In the genomic region with DNA sequence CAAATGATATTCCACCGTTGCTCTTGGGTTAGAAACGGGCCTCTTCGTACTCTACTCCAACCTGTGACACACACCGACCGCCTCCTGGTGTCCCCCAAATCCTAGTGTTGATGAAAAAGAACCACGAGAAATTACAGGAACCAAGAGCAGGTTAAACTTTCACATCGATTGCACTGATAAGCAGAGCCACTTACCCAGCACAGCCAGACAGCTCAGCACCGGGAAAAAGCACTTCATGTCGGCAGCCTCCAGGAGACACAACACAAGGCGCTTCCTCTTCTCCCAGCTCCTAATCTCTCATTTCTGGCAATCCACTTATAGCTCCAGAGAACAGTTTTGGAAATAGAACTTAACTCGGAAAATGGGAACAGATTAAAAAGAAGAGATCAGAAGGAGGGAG, we compare ENCODE assay signal across 10 cellular contexts. TPM values are rescaled to one million over a fixed set of nuclear protein-coding genes. Genes with fewer than 3 reads are reported as not detected.
DNase-seq lines count a peak whose midpoint lies in the region; ATAC-seq and TF ChIP-seq lines count a peak whose summit lies in the region.
"Had no signal": no experiment of that assay in that cellular context is flagged by ENCODE, and none has a peak within 500 bp of the region (broad histone marks: within the 10 kb centered on the region; RNA-seq: fewer than 3 reads in every experiment).

No MANE protein-coding gene starts in this region.

- H3K27ac ChIP-seq in breast epithelium (no peak overlapping the region), vagina (no peak overlapping the region)

- no peaks in the 10 kb centered on the region for H3K9me3 Mint-ChIP-seq in stimulated activated naive CD8-positive, alpha-beta T cell treated with anti-CD3 and anti-CD28 coated beads, Interleukin-15, Interleukin-2, amounts not matched to agents 100 ng/mL and 50 ng/mL, for 24 hours
- no peaks in the 10 kb centered on the region for H3K9me3 Mint-ChIP-seq in stimulated activated naive CD8-positive, alpha-beta T cell treated with anti-CD3 and anti-CD28 coated beads, Interleukin-15, amount 100 ng/mL, for 72 hours

- no peaks in the 10 kb centered on the region for H3K36me3 Mint-ChIP-seq in stimulated activated naive CD8-positive, alpha-beta T cell treated with anti-CD3 and anti-CD28 coated beads, Interleukin-15, Interleukin-2, amounts not matched to agents 100 ng/mL and 50 ng/mL, for 24 hours (ENCODE audit: low read depth)

- no peaks in the 10 kb centered on the region for H3K27me3 ChIP-seq in breast epithelium
- H3K27me3 ChIP-seq in vagina = no peaks in the 10 kb centered on the region

- H3K27ac Mint-ChIP-seq in stimulated activated naive CD8-positive, alpha-beta T cell treated with anti-CD3 and anti-CD28 coated beads, Interleukin-15, Interleukin-2, amounts not matched to agents 100 ng/mL and 50 ng/mL, for 24 hours = no peak overlapping the region
- no peak overlapping the region for H3K27ac Mint-ChIP-seq in stimulated activated naive CD8-positive, alpha-beta T cell treated with anti-CD3 and anti-CD28 coated beads, Interleukin-15, amount 100 ng/mL, for 72 hours

- no peaks in the 10 kb centered on the region for H3K4me1 ChIP-seq in breast epithelium
- peaks cover 11% of the 10 kb centered on the region for H3K4me1 ChIP-seq in mucosa of descending colon (ENCODE audit: low read depth)
- H3K4me1 ChIP-seq in vagina = peaks cover 13% of the 10 kb centered on the region

- no peaks in the 10 kb centered on the region for H3K9me3 ChIP-seq in breast epithelium
- no peaks in the 10 kb centered on the region for H3K9me3 ChIP-seq in mucosa of descending colon
- H3K9me3 ChIP-seq in vagina = no peaks in the 10 kb centered on the region
- H3K9me3 ChIP-seq: MG63 had no signal

- H3K4me3 ChIP-seq in breast epithelium (peak overlapping the region; percentile 56 to 85 (median 73)), mucosa of descending colon (no peak overlapping the region), vagina (peak overlapping the region; percentile 64 to 73)

- H3K36me3 ChIP-seq in breast epithelium = no peaks in the 10 kb centered on the region
- no peaks in the 10 kb centered on the region for H3K36me3 ChIP-seq in mucosa of descending colon (ENCODE audit: low read depth)
- no peaks in the 10 kb centered on the region for H3K36me3 ChIP-seq in vagina
- H3K36me3 ChIP-seq: MG63 had no signal

- peaks cover 69% of the 10 kb centered on the region for H3K27me3 Mint-ChIP-seq in stimulated activated naive CD8-positive, alpha-beta T cell treated with anti-CD3 and anti-CD28 coated beads, Interleukin-15, Interleukin-2, amounts not matched to agents 100 ng/mL and 50 ng/mL, for 24 hours
- peaks cover 78% of the 10 kb centered on the region for H3K27me3 Mint-ChIP-seq in stimulated activated naive CD8-positive, alpha-beta T cell treated with anti-CD3 and anti-CD28 coated beads, Interleukin-15, amount 100 ng/mL, for 72 hours

- no peak for ATAC-seq in stimulated activated naive CD8-positive, alpha-beta T cell treated with anti-CD3 and anti-CD28 coated beads, Interleukin-15, amount 100 ng/mL, for 72 hours
- ATAC-seq in mucosa of descending colon (peak; percentile 14), GM21360 (IDR thresholded peaks at IDR 0.05; ENCODE audit: unreplicated experiment) (no peak)

- peaks cover 24% of the 10 kb centered on the region for H3K4me1 Mint-ChIP-seq in stimulated activated naive CD8-positive, alpha-beta T cell treated with anti-CD3 and anti-CD28 coated beads, Interleukin-15, Interleukin-2, amounts not matched to agents 100 ng/mL and 50 ng/mL, for 24 hours (ENCODE audit: low read depth)
- H3K4me1 Mint-ChIP-seq in stimulated activated naive CD8-positive, alpha-beta T cell treated with anti-CD3 and anti-CD28 coated beads, Interleukin-15, amount 100 ng/mL, for 72 hours = peaks cover 28% of the 10 kb centered on the region

- no peak for DNase-seq in stimulated activated naive CD8-positive, alpha-beta T cell treated with anti-CD3 and anti-CD28 coated beads, Interleukin-15, amount 100 ng/mL, for 72 hours
- DNase-seq in breast epithelium (ENCODE audit: low spot score in 2 of 2) (no peak), mucosa of descending colon (peak in 2 of 3 donors; percentile 34 to 48), vagina (ENCODE audit: extremely low spot score in 2 of 2) (no peak), GDM1 (lab: John Stamatoyannopoulos, UW) (no peak)
- DNase-seq in central memory CD4-positive, alpha-beta T cell = no peak
- DNase-seq: MG63, T1000 had no signal

- TF ChIP-seq CTCF in breast epithelium (IDR thresholded peaks at IDR 0.05) (no peak), mucosa of descending colon (IDR thresholded peaks at IDR 0.05) (no peak), vagina (IDR thresholded peaks at IDR 0.05) (no peak)

- TF ChIP-seq POLR2A in breast epithelium (IDR thresholded peaks at IDR 0.05) (no peak), vagina (IDR thresholded peaks at IDR 0.05) (no peak)

- intact Hi-C loops in breast epithelium (cut with DNase I; ENCODE audit: low total_unique reads) = no loop called here
- intact Hi-C loops in mucosa of descending colon (cut with DNase I, micrococcal nuclease) = no loop called here
- intact Hi-C loops in vagina (cut with DNase I) = no loop called here

- peak overlapping the region; percentile 81 for H3K4me3 Mint-ChIP-seq in stimulated activated naive CD8-positive, alpha-beta T cell treated with anti-CD3 and anti-CD28 coated beads, Interleukin-15, Interleukin-2, amounts not matched to agents 100 ng/mL and 50 ng/mL, for 24 hours
- H3K4me3 Mint-ChIP-seq in stimulated activated naive CD8-positive, alpha-beta T cell treated with anti-CD3 and anti-CD28 coated beads, Interleukin-15, amount 100 ng/mL, for 72 hours = peak overlapping the region in 1 of 2 donors; percentile 62

RNA-seq across cellular contexts. Expression of a gene that starts 1.4 kb away (rescaled TPM):
- 10 to 100 TPM in 2 of 3 donors, 1 to 10 TPM in 1; 1.1 to 21.6 (median 19.6) TPM for total RNA-seq in breast epithelium
- total RNA-seq in mucosa of descending colon = 10 to 100 TPM; 20.9 to 35.4 (median 27.4) TPM
- 38.5 TPM for total RNA-seq in vagina

Comparison
In these comparisons a context has a peak if more than half of its experiments do, and no peak if none do; other contexts are left out.
1. DNase-seq: peak in mucosa of descending colon (2 of 3); none in stimulated activated naive CD8-positive, alpha-beta T cell treated with anti-CD3 and anti-CD28 coated beads, Interleukin-15, amount 100 ng/mL, for 72 hours (0 of 2), breast epithelium (0 of 2), vagina (0 of 2), central memory CD4-positive, alpha-beta T cell (single experiment) and GDM1 (single experiment).